In the genomic region with DNA sequence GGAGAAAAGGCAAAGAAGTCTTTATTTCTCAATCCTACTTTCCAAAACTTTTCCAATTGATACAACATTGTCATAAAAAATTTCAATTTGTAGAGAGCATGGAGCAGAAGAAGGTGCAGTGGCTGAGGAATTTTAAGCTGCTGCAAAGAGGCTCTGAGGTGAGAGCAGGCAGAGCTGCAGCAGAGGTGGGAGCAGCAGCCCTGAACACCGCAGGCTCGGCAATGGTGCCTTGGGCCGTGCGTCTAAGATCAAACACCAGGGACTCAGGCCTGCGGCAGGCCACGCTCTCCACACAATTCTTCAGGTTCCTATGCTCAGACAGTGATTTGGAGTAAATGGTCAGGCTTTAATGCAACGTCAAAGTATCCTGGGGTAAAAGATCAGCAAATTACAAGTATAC, we compare ENCODE assay signal across 25 cellular contexts.
"Had no signal": no experiment of that assay in that cellular context is flagged by ENCODE, and none has a peak within 500 bp of the region (broad histone marks: within the 10 kb centered on the region; RNA-seq: fewer than 3 reads in every experiment).

No MANE protein-coding gene starts in this region.

- H3K4me3 Mint-ChIP-seq: dendritic cell treated with granulocyte-macrophage colony-stimulating factor and Interleukin-4, amounts not matched to agents 40 ng/mL and 50 ng/mL, for 4 days; memory B cell; naive B cell; natural killer cell treated with Interleukin-12 subunit alpha and Interleukin-12 subunit beta and Interleukin-15 and Interleukin-18, amount 100 ng/mL, for 72 hours; stimulated activated naive CD8-positive, alpha-beta T cell treated with anti-CD3 and anti-CD28 coated beads, Interleukin-15, amount 100 ng/mL, for 72 hours had no signal

- H3K36me3 ChIP-seq: colonic mucosa, esophagus muscularis mucosa, gastroesophageal sphincter, heart left ventricle, prostate gland, right atrium auricular region, tibial artery, upper lobe of left lung had no signal

- H3K27ac ChIP-seq: colonic mucosa, esophagus muscularis mucosa, foreskin keratinocyte, gastroesophageal sphincter, heart left ventricle, hepatocyte, right atrium auricular region, tibial artery, upper lobe of left lung had no signal

- H3K4me1 ChIP-seq: colonic mucosa had no signal

- H3K9me3 ChIP-seq: colonic mucosa, esophagus muscularis mucosa, gastroesophageal sphincter, mucosa of descending colon, prostate gland, right atrium auricular region, tibial artery, upper lobe of left lung had no signal

- H3K9me3 Mint-ChIP-seq: dendritic cell treated with granulocyte-macrophage colony-stimulating factor and Interleukin-4, amounts not matched to agents 40 ng/mL and 50 ng/mL, for 4 days; memory B cell; naive B cell; natural killer cell treated with Interleukin-12 subunit alpha and Interleukin-12 subunit beta and Interleukin-15 and Interleukin-18, amount 100 ng/mL, for 72 hours; stimulated activated naive CD8-positive, alpha-beta T cell treated with anti-CD3 and anti-CD28 coated beads, Interleukin-15, amount 100 ng/mL, for 72 hours had no signal

- H3K36me3 Mint-ChIP-seq: naive B cell; natural killer cell treated with Interleukin-12 subunit alpha and Interleukin-12 subunit beta and Interleukin-15 and Interleukin-18, amount 100 ng/mL, for 72 hours had no signal

- H3K27me3 Mint-ChIP-seq: dendritic cell treated with granulocyte-macrophage colony-stimulating factor and Interleukin-4, amounts not matched to agents 40 ng/mL and 50 ng/mL, for 4 days; memory B cell; naive B cell; natural killer cell treated with Interleukin-12 subunit alpha and Interleukin-12 subunit beta and Interleukin-15 and Interleukin-18, amount 100 ng/mL, for 72 hours; stimulated activated naive CD8-positive, alpha-beta T cell treated with anti-CD3 and anti-CD28 coated beads, Interleukin-15, amount 100 ng/mL, for 72 hours had no signal

- H3K27me3 ChIP-seq: colonic mucosa, esophagus muscularis mucosa, foreskin keratinocyte, gastroesophageal sphincter, heart left ventricle, hepatocyte, right atrium auricular region, tibial artery, upper lobe of left lung had no signal

- H3K4me3 ChIP-seq: colonic mucosa, esophagus muscularis mucosa, gastroesophageal sphincter, heart left ventricle, hepatocyte, lung, mucosa of descending colon, prostate gland, right atrium auricular region, smooth muscle cell, tibial artery, upper lobe of left lung had no signal

- H3K27ac Mint-ChIP-seq: dendritic cell treated with granulocyte-macrophage colony-stimulating factor and Interleukin-4, amounts not matched to agents 40 ng/mL and 50 ng/mL, for 4 days; memory B cell; natural killer cell treated with Interleukin-12 subunit alpha and Interleukin-12 subunit beta and Interleukin-15 and Interleukin-18, amount 100 ng/mL, for 72 hours; stimulated activated naive CD8-positive, alpha-beta T cell treated with anti-CD3 and anti-CD28 coated beads, Interleukin-15, amount 100 ng/mL, for 72 hours had no signal

- DNase-seq: colonic mucosa; effector CD8-positive, alpha-beta T cell; foreskin keratinocyte; heart left ventricle; mucosa of descending colon; naive B cell; nucleus accumbens; stimulated activated CD4-positive, alpha-beta T cell treated with anti-CD3 and anti-CD28 coated beads, Interleukin-12 subunit alpha, Interleukin-12 subunit beta, amount 100 ng/mL, for 4 hours; stimulated activated CD4-positive, alpha-beta T cell treated with anti-CD3 and anti-CD28 coated beads, Interleukin-1b, Interleukin-23, amount 100 ng/mL, for 48 hours; stimulated activated CD4-positive, alpha-beta T cell treated with anti-CD3 and anti-CD28 coated beads, Interleukin-4, amount 100 ng/mL, for 1 hour; stimulated activated CD8-positive, alpha-beta memory T cell treated with anti-CD3 and anti-CD28 coated beads, Interleukin-4, amount 100 ng/mL, for 48 hours; stimulated activated naive CD4-positive, alpha-beta T cell; stimulated activated naive CD8-positive, alpha-beta T cell treated with anti-CD3 and anti-CD28 coated beads, Interleukin-15, amount 100 ng/mL, for 72 hours; tibial artery had no signal
